Comparison of ENCODE assay signal across 1 cellular context in the genomic region with DNA sequence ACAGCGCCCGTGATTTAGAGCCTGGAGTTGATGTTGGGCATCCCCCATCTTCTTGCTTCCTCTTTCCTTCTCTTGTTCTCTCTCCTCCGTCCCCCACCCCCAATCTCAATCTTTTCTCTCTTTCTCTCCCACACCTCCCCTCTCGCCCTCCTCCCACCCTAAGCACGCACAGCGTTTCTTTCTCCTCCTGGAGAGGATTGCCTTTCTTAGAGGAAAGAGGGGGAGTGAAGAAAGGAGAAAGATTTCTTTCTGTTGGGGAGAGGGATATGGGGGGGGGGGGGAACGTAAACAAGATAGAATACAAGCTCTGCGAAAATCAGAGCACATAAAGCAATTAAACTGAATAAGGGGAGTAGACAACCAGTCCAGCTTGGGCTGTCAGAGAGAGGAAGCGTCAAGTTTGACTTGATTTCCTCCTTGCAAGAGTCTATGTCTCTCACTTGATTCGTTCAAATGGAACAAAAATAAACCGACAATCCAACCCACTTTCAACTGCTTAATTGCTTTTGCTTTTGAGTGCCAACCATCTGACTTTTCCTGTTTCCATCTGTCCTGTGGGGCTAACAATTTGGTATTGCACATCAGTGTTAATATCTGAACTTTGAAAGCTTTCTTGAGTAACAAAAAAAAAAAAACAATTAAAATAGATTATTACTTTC.
TF ChIP-seq lines count a peak whose summit lies in the region.

No MANE protein-coding gene starts in this region.

TF ChIP-seq in HepG2, 621 proteins besides CTCF, POLR2A, EP300 and RAD21 (continued from another document):
- TF ChIP-seq, protein P1, sequence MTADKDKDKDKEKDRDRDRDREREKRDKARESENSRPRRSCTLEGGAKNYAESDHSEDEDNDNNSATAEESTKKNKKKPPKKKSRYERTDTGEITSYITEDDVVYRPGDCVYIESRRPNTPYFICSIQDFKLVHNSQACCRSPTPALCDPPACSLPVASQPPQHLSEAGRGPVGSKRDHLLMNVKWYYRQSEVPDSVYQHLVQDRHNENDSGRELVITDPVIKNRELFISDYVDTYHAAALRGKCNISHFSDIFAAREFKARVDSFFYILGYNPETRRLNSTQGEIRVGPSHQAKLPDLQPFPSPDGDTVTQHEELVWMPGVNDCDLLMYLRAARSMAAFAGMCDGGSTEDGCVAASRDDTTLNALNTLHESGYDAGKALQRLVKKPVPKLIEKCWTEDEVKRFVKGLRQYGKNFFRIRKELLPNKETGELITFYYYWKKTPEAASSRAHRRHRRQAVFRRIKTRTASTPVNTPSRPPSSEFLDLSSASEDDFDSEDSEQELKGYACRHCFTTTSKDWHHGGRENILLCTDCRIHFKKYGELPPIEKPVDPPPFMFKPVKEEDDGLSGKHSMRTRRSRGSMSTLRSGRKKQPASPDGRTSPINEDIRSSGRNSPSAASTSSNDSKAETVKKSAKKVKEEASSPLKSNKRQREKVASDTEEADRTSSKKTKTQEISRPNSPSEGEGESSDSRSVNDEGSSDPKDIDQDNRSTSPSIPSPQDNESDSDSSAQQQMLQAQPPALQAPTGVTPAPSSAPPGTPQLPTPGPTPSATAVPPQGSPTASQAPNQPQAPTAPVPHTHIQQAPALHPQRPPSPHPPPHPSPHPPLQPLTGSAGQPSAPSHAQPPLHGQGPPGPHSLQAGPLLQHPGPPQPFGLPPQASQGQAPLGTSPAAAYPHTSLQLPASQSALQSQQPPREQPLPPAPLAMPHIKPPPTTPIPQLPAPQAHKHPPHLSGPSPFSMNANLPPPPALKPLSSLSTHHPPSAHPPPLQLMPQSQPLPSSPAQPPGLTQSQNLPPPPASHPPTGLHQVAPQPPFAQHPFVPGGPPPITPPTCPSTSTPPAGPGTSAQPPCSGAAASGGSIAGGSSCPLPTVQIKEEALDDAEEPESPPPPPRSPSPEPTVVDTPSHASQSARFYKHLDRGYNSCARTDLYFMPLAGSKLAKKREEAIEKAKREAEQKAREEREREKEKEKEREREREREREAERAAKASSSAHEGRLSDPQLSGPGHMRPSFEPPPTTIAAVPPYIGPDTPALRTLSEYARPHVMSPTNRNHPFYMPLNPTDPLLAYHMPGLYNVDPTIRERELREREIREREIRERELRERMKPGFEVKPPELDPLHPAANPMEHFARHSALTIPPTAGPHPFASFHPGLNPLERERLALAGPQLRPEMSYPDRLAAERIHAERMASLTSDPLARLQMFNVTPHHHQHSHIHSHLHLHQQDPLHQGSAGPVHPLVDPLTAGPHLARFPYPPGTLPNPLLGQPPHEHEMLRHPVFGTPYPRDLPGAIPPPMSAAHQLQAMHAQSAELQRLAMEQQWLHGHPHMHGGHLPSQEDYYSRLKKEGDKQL (CRISPR knock-in tag; IDR thresholded peaks at IDR 0.05; ENCODE audit: low read depth): no peak
- TF ChIP-seq ZNF652 (CRISPR knock-in tag; IDR thresholded peaks at IDR 0.05; ENCODE audit: borderline replicate concordance, low read depth) (no peak), ZNF121 (CRISPR knock-in tag; IDR thresholded peaks at IDR 0.05) (no peak), ZNF143 (CRISPR knock-in tag; IDR thresholded peaks at IDR 0.05) (no peak)
- TF ChIP-seq, protein P2, sequence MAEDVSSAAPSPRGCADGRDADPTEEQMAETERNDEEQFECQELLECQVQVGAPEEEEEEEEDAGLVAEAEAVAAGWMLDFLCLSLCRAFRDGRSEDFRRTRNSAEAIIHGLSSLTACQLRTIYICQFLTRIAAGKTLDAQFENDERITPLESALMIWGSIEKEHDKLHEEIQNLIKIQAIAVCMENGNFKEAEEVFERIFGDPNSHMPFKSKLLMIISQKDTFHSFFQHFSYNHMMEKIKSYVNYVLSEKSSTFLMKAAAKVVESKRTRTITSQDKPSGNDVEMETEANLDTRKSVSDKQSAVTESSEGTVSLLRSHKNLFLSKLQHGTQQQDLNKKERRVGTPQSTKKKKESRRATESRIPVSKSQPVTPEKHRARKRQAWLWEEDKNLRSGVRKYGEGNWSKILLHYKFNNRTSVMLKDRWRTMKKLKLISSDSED (CRISPR knock-in tag; IDR thresholded peaks at IDR 0.05): no peak
- TF ChIP-seq, protein P3, sequence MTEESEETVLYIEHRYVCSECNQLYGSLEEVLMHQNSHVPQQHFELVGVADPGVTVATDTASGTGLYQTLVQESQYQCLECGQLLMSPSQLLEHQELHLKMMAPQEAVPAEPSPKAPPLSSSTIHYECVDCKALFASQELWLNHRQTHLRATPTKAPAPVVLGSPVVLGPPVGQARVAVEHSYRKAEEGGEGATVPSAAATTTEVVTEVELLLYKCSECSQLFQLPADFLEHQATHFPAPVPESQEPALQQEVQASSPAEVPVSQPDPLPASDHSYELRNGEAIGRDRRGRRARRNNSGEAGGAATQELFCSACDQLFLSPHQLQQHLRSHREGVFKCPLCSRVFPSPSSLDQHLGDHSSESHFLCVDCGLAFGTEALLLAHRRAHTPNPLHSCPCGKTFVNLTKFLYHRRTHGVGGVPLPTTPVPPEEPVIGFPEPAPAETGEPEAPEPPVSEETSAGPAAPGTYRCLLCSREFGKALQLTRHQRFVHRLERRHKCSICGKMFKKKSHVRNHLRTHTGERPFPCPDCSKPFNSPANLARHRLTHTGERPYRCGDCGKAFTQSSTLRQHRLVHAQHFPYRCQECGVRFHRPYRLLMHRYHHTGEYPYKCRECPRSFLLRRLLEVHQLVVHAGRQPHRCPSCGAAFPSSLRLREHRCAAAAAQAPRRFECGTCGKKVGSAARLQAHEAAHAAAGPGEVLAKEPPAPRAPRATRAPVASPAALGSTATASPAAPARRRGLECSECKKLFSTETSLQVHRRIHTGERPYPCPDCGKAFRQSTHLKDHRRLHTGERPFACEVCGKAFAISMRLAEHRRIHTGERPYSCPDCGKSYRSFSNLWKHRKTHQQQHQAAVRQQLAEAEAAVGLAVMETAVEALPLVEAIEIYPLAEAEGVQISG (CRISPR knock-in tag; IDR thresholded peaks at IDR 0.05): no peak
- TF ChIP-seq, protein P4, sequence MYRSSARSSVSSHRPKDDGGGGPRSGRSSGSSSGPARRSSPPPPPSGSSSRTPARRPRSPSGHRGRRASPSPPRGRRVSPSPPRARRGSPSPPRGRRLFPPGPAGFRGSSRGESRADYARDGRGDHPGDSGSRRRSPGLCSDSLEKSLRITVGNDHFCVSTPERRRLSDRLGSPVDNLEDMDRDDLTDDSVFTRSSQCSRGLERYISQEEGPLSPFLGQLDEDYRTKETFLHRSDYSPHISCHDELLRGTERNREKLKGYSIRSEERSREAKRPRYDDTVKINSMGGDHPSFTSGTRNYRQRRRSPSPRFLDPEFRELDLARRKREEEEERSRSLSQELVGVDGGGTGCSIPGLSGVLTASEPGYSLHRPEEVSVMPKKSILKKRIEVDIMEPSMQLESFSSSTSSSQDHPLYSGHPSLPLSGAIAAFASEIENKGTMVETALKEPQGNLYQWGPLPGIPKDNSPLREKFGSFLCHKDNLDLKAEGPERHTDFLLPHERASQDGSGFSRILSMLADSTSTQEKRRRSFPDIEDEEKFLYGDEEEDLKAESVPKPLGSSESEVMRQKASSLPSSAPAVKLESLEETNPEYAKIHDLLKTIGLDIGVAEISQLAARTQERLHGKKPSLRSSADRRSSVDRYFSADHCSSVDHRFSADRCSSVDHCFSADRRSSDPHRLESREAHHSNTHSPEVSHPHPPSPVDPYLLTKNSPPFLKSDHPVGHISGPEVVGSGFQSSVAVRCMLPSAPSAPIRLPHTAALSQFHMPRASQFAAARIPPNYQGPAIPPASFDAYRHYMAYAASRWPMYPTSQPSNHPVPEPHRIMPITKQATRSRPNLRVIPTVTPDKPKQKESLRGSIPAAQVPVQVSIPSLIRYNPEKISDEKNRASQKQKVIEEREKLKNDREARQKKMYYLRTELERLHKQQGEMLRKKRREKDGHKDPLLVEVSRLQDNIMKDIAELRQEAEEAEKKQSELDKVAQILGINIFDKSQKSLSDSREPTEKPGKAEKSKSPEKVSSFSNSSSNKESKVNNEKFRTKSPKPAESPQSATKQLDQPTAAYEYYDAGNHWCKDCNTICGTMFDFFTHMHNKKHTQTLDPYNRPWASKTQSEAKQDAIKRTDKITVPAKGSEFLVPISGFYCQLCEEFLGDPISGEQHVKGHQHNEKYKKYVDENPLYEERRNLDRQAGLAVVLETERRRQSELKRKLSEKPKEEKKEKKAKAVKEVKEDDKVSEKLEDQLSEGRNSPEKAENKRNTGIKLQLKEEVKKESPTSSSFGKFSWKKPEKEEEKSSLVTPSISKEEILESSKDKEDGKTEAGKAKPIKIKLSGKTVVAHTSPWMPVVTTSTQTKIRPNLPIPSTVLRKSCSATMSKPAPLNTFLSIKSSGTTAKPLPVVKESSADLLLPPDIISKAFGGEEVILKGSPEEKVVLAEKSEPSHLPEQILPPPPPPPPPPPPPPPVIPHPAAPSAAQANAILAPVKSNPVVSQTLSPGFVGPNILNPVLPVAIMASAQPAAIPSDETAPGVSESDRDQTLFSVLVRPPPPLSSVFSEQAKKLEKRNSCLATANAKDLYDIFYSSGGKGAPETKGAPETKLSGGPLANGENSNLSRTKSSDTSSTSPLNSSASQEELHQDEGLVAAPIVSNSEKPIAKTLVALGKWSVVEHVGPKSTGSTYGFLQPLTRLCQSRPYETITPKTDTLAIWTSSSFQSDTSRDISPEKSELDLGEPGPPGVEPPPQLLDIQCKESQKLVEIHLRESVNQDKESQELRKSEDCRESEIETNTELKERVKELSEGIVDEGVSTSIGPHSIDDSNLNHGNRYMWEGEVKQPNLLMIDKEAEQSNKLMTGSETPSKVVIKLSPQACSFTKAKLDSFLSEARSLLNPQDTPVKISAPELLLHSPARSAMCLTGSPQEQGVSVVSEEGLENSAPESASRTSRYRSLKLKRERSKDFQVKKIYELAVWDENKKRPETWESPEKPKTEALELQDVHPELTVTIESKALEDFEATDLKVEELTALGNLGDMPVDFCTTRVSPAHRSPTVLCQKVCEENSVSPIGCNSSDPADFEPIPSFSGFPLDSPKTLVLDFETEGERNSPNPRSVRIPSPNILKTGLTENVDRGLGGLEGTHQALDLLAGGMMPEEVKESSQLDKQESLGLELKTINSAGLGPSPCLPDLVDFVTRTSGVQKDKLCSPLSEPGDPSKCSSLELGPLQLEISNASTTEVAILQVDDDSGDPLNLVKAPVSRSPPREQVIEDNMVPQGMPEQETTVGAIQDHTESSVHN (CRISPR knock-in tag; IDR thresholded peaks at IDR 0.05): no peak
